22 cellular contexts compared by ENCODE assay signal in the genomic region with DNA sequence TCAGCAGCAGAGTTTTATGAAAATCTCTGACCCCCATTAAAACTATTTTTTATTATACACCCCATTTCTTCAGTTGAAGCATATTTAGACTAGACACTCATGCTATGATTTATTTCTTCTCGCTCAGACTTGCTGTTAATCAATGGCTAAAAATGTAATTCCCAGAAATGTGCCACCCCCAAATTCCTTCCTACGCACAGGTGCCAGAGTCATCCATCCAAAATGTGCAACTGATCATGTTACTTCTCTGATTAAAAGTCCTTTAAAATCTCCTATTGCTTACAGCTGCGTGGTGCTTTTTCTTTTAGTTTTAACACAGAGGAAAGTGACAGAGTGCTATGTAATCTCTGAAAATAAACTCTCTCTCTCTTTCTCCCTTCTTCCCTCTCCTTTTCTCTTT.
DNase-seq lines count a peak whose midpoint lies in the region; ATAC-seq and TF ChIP-seq lines count a peak whose summit lies in the region.
"Had no signal": no experiment of that assay in that cellular context is flagged by ENCODE, and none has a peak within 500 bp of the region (broad histone marks: within the 10 kb centered on the region; RNA-seq: fewer than 3 reads in every experiment).

No MANE protein-coding gene starts in this region.

- no peaks in the 10 kb centered on the region for H3K9me3 Mint-ChIP-seq in GM23338
- H3K9me3 Mint-ChIP-seq in osteocyte (ENCODE audit: unreplicated experiment) = peaks cover 5% of the 10 kb centered on the region

- dilution Hi-C loops in mammary epithelial cell (cut with HindIII; ENCODE audit: low sequenced_read_pairs) = no loop called here

- H3K36me3 Mint-ChIP-seq in GM23338 (ENCODE audit: low read depth) = no peaks in the 10 kb centered on the region
- no peaks in the 10 kb centered on the region for H3K36me3 Mint-ChIP-seq in osteocyte (ENCODE audit: unreplicated experiment)
- H3K36me3 Mint-ChIP-seq: CD4-positive, alpha-beta memory T cell had no signal

- H3K4me3 ChIP-seq in GM23338 = no peak overlapping the region
- no peak overlapping the region for H3K4me3 ChIP-seq in mammary epithelial cell (replicated peaks in 1 of 3; ENCODE audit: insufficient read depth in 1 of 3, low read depth in 2 of 3, low read length in 3 of 3)
- H3K4me3 ChIP-seq: A549, GM23248 had no signal

- CTCF ChIA-PET in mammary epithelial cell (lab: Charles Lee; ENCODE audit: low non-redundant PET) = no interaction called here

- H3K27ac Mint-ChIP-seq in GM23338 = no peak overlapping the region
- H3K27ac Mint-ChIP-seq in osteocyte (ENCODE audit: unreplicated experiment) = no peak overlapping the region
- H3K27ac Mint-ChIP-seq: CD4-positive, alpha-beta memory T cell had no signal

- BruUV-seq in mammary epithelial cell (replicated peaks; lab: Mats Ljungman, UMichigan) = no TSS peak

- no peak overlapping the region for H3K9ac ChIP-seq in mammary epithelial cell (ENCODE audit: insufficient read depth, low read length)
- H3K9ac ChIP-seq: GM23248 had no signal

- H3K4me2 ChIP-seq in GM23338 (no peak overlapping the region), mammary epithelial cell (ENCODE audit: insufficient read depth, low read depth, low read length) (no peak overlapping the region)
- H3K4me2 ChIP-seq: A549 had no signal

- no peaks in the 10 kb centered on the region for H3K4me1 Mint-ChIP-seq in GM23338
- no peaks in the 10 kb centered on the region for H3K4me1 Mint-ChIP-seq in osteocyte (ENCODE audit: unreplicated experiment)
- H3K4me1 Mint-ChIP-seq: CD4-positive, alpha-beta memory T cell; H9 had no signal

- no peak overlapping the region for H3K27ac ChIP-seq in GM23338 (ENCODE audit: low read depth)
- H3K27ac ChIP-seq in angular gyrus (ENCODE audit: low read depth, low read length) = peak overlapping the region; percentile 10
- no peak overlapping the region for H3K27ac ChIP-seq in mammary epithelial cell (ENCODE audit: insufficient read depth, low read depth, low read length)
- H3K27ac ChIP-seq: A549, GM23248 had no signal

- H3K36me3 ChIP-seq in GM23338 (ENCODE audit: insufficient read depth) = no peaks in the 10 kb centered on the region; the same call in 1 of the 2 replicates
- no peaks in the 10 kb centered on the region for H3K36me3 ChIP-seq in mammary epithelial cell (ENCODE audit: insufficient read depth, low read length)

- TF ChIP-seq CTCF in GM23338 (conservative IDR thresholded peaks at IDR 0.05; ENCODE audit: low read depth in 2 of 2) (no peak), osteocyte (IDR thresholded peaks at IDR 0.05) (no peak), mammary epithelial cell (conservative IDR thresholded peaks at IDR 0.05 in 1 of 2, IDR thresholded peaks at IDR 0.05 in 1 of 2; ENCODE audit: extremely low read depth in 1 of 2, insufficient read depth in 1 of 2, low read depth in 1 of 2, low read length in 2 of 2) (no peak)

- H3K27me3 Mint-ChIP-seq in GM23338 (ENCODE audit: insufficient read depth, low read depth, poor library complexity) (no peaks in the 10 kb centered on the region), osteocyte (ENCODE audit: unreplicated experiment) (no peaks in the 10 kb centered on the region)
- H3K27me3 Mint-ChIP-seq: CD4-positive, alpha-beta memory T cell had no signal

- H3K27me3 ChIP-seq in GM23338 (ENCODE audit: insufficient read depth) (no peaks in the 10 kb centered on the region), mammary epithelial cell (ENCODE audit: insufficient read depth, low read length) (no peaks in the 10 kb centered on the region)

- H2AFZ ChIP-seq in GM23338 (peak overlapping the region; percentile 75; the same call in 1 of the 2 replicates), mammary epithelial cell (ENCODE audit: low read depth, low read length) (no peak overlapping the region)
- H2AFZ ChIP-seq: GM23248 had no signal

- H3K4me3 Mint-ChIP-seq in GM23338 (no peak overlapping the region), osteocyte (ENCODE audit: unreplicated experiment) (no peak overlapping the region)
- H3K4me3 Mint-ChIP-seq: CD4-positive, alpha-beta memory T cell; H9 had no signal

- ATAC-seq in GM23338 = no peak
- ATAC-seq in GM19467 (IDR thresholded peaks at IDR 0.05; ENCODE audit: unreplicated experiment) = no peak
- ATAC-seq: A549, HCT116 had no signal

- peaks cover 41% of the 10 kb centered on the region for H3K9me3 ChIP-seq in mammary epithelial cell (replicated peaks; ENCODE audit: insufficient read depth, low read length)
- H3K9me3 ChIP-seq: A549 had no signal

- H3K9me2 ChIP-seq in GM23338 (ENCODE audit: insufficient read depth) = 0 out of 2 replicates have a peak, but pooled peaks cover 15% of the 10 kb centered on the region

- in situ Hi-C loops in mammary epithelial cell (cut with MboI; ENCODE audit: low sequenced_read_pairs in 2 of 2) = no loop called here

- H3K4me1 ChIP-seq in GM23338 (ENCODE audit: insufficient read depth) = no peaks in the 10 kb centered on the region
- H3K4me1 ChIP-seq in mammary epithelial cell (ENCODE audit: insufficient read depth, low read length) = no peaks in the 10 kb centered on the region
- H3K4me1 ChIP-seq: A549 had no signal

- H4K20me1 ChIP-seq in GM23338 (replicated peaks; ENCODE audit: insufficient read depth) (no peaks in the 10 kb centered on the region), mammary epithelial cell (ENCODE audit: insufficient read depth, low read length) (no peaks in the 10 kb centered on the region)

- H3F3A ChIP-seq in GM23338 (replicated peaks; ENCODE audit: low read depth) = no peaks in the 10 kb centered on the region

- no peak for DNase-seq in GM23338 (ENCODE audit: low spot score)
- peak; percentile 15 for DNase-seq in inferior parietal cortex (ENCODE audit: extremely low spot score)
- DNase-seq in putamen (ENCODE audit: low spot score) = peak; percentile 35
- DNase-seq in osteocyte (ENCODE audit: extremely low spot score, unreplicated experiment) = no peak
- no peak for DNase-seq in mammary epithelial cell
- DNase-seq in NCI-H524 (lab: John Stamatoyannopoulos, UW) = no peak
- DNase-seq: 8988T; ACHN; AML-193; C1 segment of cervical spinal cord; Calu3; CD4-positive, alpha-beta memory T cell; COR-L47; DMS53; DMS79 treated with DMSO at 0.1 percent for 48 hours; GF-D8; GM23248; H9 had no signal

- intact Hi-C loops in mammary epithelial cell (cut with micrococcal nuclease) = no loop called here

- WGBS in mammary epithelial cell (ENCODE audit: low coverage, missing lambda C conversion rate) = 10% methylated on average over 3 of the region's 3 CpGs

- H3K79me2 ChIP-seq in GM23338 (replicated peaks; ENCODE audit: insufficient read depth) = no peaks in the 10 kb centered on the region
- H3K79me2 ChIP-seq in mammary epithelial cell (ENCODE audit: insufficient read depth, low read length) = no peaks in the 10 kb centered on the region

TF ChIP-seq in GM23338, 12 proteins besides CTCF, POLR2A, EP300 and RAD21:
- TF ChIP-seq ZNF114 (CRISPR knock-in tag; IDR thresholded peaks at IDR 0.05) (no peak), EZH2 (IDR thresholded peaks at IDR 0.05; ENCODE audit: low read depth, unreplicated experiment) (no peak), JUNB (IDR thresholded peaks at IDR 0.05; ENCODE audit: unreplicated experiment) (no peak)
- TF ChIP-seq, protein P1, sequence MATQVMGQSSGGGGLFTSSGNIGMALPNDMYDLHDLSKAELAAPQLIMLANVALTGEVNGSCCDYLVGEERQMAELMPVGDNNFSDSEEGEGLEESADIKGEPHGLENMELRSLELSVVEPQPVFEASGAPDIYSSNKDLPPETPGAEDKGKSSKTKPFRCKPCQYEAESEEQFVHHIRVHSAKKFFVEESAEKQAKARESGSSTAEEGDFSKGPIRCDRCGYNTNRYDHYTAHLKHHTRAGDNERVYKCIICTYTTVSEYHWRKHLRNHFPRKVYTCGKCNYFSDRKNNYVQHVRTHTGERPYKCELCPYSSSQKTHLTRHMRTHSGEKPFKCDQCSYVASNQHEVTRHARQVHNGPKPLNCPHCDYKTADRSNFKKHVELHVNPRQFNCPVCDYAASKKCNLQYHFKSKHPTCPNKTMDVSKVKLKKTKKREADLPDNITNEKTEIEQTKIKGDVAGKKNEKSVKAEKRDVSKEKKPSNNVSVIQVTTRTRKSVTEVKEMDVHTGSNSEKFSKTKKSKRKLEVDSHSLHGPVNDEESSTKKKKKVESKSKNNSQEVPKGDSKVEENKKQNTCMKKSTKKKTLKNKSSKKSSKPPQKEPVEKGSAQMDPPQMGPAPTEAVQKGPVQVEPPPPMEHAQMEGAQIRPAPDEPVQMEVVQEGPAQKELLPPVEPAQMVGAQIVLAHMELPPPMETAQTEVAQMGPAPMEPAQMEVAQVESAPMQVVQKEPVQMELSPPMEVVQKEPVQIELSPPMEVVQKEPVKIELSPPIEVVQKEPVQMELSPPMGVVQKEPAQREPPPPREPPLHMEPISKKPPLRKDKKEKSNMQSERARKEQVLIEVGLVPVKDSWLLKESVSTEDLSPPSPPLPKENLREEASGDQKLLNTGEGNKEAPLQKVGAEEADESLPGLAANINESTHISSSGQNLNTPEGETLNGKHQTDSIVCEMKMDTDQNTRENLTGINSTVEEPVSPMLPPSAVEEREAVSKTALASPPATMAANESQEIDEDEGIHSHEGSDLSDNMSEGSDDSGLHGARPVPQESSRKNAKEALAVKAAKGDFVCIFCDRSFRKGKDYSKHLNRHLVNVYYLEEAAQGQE (IDR thresholded peaks at IDR 0.05; ENCODE audit: unreplicated experiment) = no peak
- TF ChIP-seq, protein P2, sequence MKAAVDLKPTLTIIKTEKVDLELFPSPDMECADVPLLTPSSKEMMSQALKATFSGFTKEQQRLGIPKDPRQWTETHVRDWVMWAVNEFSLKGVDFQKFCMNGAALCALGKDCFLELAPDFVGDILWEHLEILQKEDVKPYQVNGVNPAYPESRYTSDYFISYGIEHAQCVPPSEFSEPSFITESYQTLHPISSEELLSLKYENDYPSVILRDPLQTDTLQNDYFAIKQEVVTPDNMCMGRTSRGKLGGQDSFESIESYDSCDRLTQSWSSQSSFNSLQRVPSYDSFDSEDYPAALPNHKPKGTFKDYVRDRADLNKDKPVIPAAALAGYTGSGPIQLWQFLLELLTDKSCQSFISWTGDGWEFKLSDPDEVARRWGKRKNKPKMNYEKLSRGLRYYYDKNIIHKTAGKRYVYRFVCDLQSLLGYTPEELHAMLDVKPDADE (IDR thresholded peaks at IDR 0.05) = no peak

Comparison
In these comparisons a context has a peak if more than half of its experiments do, and no peak if none do; other contexts are left out.
1. DNase-seq: peak in inferior parietal cortex (single experiment) and putamen (single experiment); none in GM23338 (single experiment), osteocyte (single experiment), mammary epithelial cell (single experiment) and NCI-H524 (0 of 2).